ENCODE assay signal across 19 cellular contexts in the genomic region with DNA sequence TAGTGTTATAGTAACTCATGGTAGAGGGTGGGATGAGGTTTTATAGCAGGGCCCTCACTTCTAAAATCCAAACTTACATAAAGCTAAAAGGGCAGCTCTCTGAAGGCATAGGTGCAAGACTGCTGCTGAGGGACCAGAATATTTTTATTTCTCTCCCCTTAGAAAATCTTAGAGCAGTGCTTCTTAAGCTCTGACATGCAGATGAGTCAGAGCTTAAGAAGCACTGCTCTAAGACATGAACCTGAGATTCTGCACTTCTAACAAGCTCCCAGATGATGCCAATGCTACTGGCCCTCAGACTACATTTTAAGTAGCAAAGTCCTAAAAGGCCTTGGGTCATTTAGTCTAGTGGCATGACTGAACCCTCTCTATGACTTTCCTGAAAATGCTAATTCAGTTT.
DNase-seq lines count a peak whose midpoint lies in the region; FAIRE-seq and TF ChIP-seq lines count a peak whose summit lies in the region.
"Had no signal": no experiment of that assay in that cellular context is flagged by ENCODE, and none has a peak within 500 bp of the region (broad histone marks: within the 10 kb centered on the region; RNA-seq: fewer than 3 reads in every experiment).

No MANE protein-coding gene starts in this region.

- no peak overlapping the region for H3K4me3 Mint-ChIP-seq in astrocyte (ENCODE audit: unreplicated experiment)
- no peak overlapping the region for H3K4me3 Mint-ChIP-seq in activated CD4-positive, alpha-beta T cell treated with anti-CD3 and anti-CD28 coated beads, Interleukin-2, amount 10 ng/mL, durations not matched to agents 24 days and 14 days
- H3K4me3 Mint-ChIP-seq: dendritic cell treated with granulocyte-macrophage colony-stimulating factor and Interleukin-4, amounts not matched to agents 40 ng/mL and 50 ng/mL, for 4 days had no signal

- FAIRE-seq in astrocyte (lab: Jason Lieb, UNC): peak; percentile 49
- FAIRE-seq: GM18507, pancreas, small intestine had no signal

- H3K36me3 Mint-ChIP-seq in astrocyte (ENCODE audit: low read depth, unreplicated experiment): no peaks in the 10 kb centered on the region
- no peaks in the 10 kb centered on the region for H3K36me3 Mint-ChIP-seq in activated CD4-positive, alpha-beta T cell treated with anti-CD3 and anti-CD28 coated beads, Interleukin-2, amount 10 ng/mL, durations not matched to agents 24 days and 14 days (ENCODE audit: low read depth)

- H3K4me2 ChIP-seq in astrocyte (ENCODE audit: low read length): no peak overlapping the region

- no peak overlapping the region for H2AFZ ChIP-seq in astrocyte (ENCODE audit: low read depth, low read length)

- H3K27ac Mint-ChIP-seq in astrocyte (ENCODE audit: unreplicated experiment): no peak overlapping the region
- no peak overlapping the region for H3K27ac Mint-ChIP-seq in activated CD4-positive, alpha-beta T cell treated with anti-CD3 and anti-CD28 coated beads, Interleukin-2, amount 10 ng/mL, durations not matched to agents 24 days and 14 days
- H3K27ac Mint-ChIP-seq: activated T-helper 1 cell treated with anti-CD3 and anti-CD28 coated beads, Interleukin-12 subunit alpha, Interleukin-12 subunit beta, Interleukin-2, Interleukin-4 antibody, amounts not matched to agents 30 ng/mL and 10 ng/mL and 1 ng/mL, durations not matched to agents 14 hours and 24 hours and 36 hours; dendritic cell treated with granulocyte-macrophage colony-stimulating factor and Interleukin-4, amounts not matched to agents 40 ng/mL and 50 ng/mL, for 4 days had no signal

- H3K4me1 ChIP-seq in astrocyte (ENCODE audit: insufficient read depth, low read length) (peaks cover 27% of the 10 kb centered on the region), sigmoid colon (no peaks in the 10 kb centered on the region)
- H3K4me1 ChIP-seq: pancreas had no signal

- H3K4me3 ChIP-seq in astrocyte (ENCODE audit: insufficient read depth, low read depth, low read length) (no peak overlapping the region), foreskin fibroblast (ENCODE audit: low read depth in 1 of 2, low read length in 2 of 2) (no peak overlapping the region), sigmoid colon (no peak overlapping the region)
- H3K4me3 ChIP-seq: adrenal gland, pancreas, upper lobe of left lung had no signal

- no peak for TF ChIP-seq POLR2A in sigmoid colon (IDR thresholded peaks at IDR 0.05)

- H3K79me2 ChIP-seq in astrocyte (ENCODE audit: insufficient read depth, low read length): no peaks in the 10 kb centered on the region

- H4K20me1 ChIP-seq in astrocyte (ENCODE audit: insufficient read depth, low read length): no peaks in the 10 kb centered on the region

- H3K36me3 ChIP-seq in astrocyte (ENCODE audit: insufficient read depth, low read length) (no peaks in the 10 kb centered on the region), sigmoid colon (no peaks in the 10 kb centered on the region)
- H3K36me3 ChIP-seq: adrenal gland, pancreas, upper lobe of left lung had no signal

- H3K9ac ChIP-seq in astrocyte (ENCODE audit: low read length): no peak overlapping the region

- no peak for TF ChIP-seq CTCF in astrocyte (IDR thresholded peaks at IDR 0.05; ENCODE audit: insufficient read depth, low read depth, low read length)
- no peak for TF ChIP-seq CTCF in foreskin fibroblast (IDR thresholded peaks at IDR 0.05; ENCODE audit: low read depth, low read length)
- no peak for TF ChIP-seq CTCF in sigmoid colon (IDR thresholded peaks at IDR 0.05)

- no peaks in the 10 kb centered on the region for H3K27me3 ChIP-seq in astrocyte (ENCODE audit: insufficient read depth, low read length)
- H3K27me3 ChIP-seq in sigmoid colon: no peaks in the 10 kb centered on the region
- H3K27me3 ChIP-seq: adrenal gland, pancreas, upper lobe of left lung had no signal

- peak; percentile 53 for DNase-seq in AG08395 (ENCODE audit: low spot score)
- peak; percentile 26 for DNase-seq in HS-5 (ENCODE audit: low read depth)
- DNase-seq in astrocyte (ENCODE audit: low read depth): peak; percentile 67
- DNase-seq in foreskin fibroblast: peak; percentile 72 to 81
- DNase-seq in activated CD4-positive, alpha-beta T cell treated with anti-CD3 and anti-CD28 coated beads, Interleukin-2, amount 10 ng/mL, durations not matched to agents 24 days and 14 days: no peak
- DNase-seq in T-helper 9 cell: no peak
- no peak for DNase-seq in NCI-H1417 (lab: John Stamatoyannopoulos, UW)
- DNase-seq in sigmoid colon: no peak
- DNase-seq: activated CD4-positive, alpha-beta T cell treated with anti-CD3 and anti-CD28 coated beads, Interleukin-2, amount 50 U/mL, for 4 hours; AML-193; NCI-H1436; NCI-H446; pancreas; small intestine; upper lobe of left lung had no signal

- H3K9me3 ChIP-seq in astrocyte (ENCODE audit: insufficient read depth, low read depth, low read length) (no peaks in the 10 kb centered on the region), sigmoid colon (no peaks in the 10 kb centered on the region)
- H3K9me3 ChIP-seq: adrenal gland, pancreas, upper lobe of left lung had no signal

- H3K27ac ChIP-seq in astrocyte (ENCODE audit: low read depth, low read length): no peak overlapping the region
- no peak overlapping the region for H3K27ac ChIP-seq in sigmoid colon
- H3K27ac ChIP-seq: adrenal gland, pancreas, upper lobe of left lung had no signal

- H3K9me3 Mint-ChIP-seq in astrocyte (ENCODE audit: unreplicated experiment): no peaks in the 10 kb centered on the region
- no peaks in the 10 kb centered on the region for H3K9me3 Mint-ChIP-seq in activated CD4-positive, alpha-beta T cell treated with anti-CD3 and anti-CD28 coated beads, Interleukin-2, amount 10 ng/mL, durations not matched to agents 24 days and 14 days
- H3K9me3 Mint-ChIP-seq: dendritic cell treated with granulocyte-macrophage colony-stimulating factor and Interleukin-4, amounts not matched to agents 40 ng/mL and 50 ng/mL, for 4 days had no signal

- peaks cover 17% of the 10 kb centered on the region for H3K4me1 Mint-ChIP-seq in astrocyte (ENCODE audit: low read depth, unreplicated experiment)
- peaks cover 40% of the 10 kb centered on the region for H3K4me1 Mint-ChIP-seq in activated CD4-positive, alpha-beta T cell treated with anti-CD3 and anti-CD28 coated beads, Interleukin-2, amount 10 ng/mL, durations not matched to agents 24 days and 14 days

- no peak for TF ChIP-seq EP300 in sigmoid colon (IDR thresholded peaks at IDR 0.05)

- H3K27me3 Mint-ChIP-seq in astrocyte (ENCODE audit: low read depth, unreplicated experiment): no peaks in the 10 kb centered on the region
- peaks cover 3% of the 10 kb centered on the region for H3K27me3 Mint-ChIP-seq in activated CD4-positive, alpha-beta T cell treated with anti-CD3 and anti-CD28 coated beads, Interleukin-2, amount 10 ng/mL, durations not matched to agents 24 days and 14 days

- intact Hi-C loops in activated CD4-positive, alpha-beta T cell treated with anti-CD3 and anti-CD28 coated beads, Interleukin-2, amount 10 ng/mL, durations not matched to agents 24 days and 14 days (cut with micrococcal nuclease): no loop called here
- intact Hi-C loops in sigmoid colon (cut with DNase I): no loop called here

Comparison
In these comparisons a context has a peak if more than half of its experiments do, and no peak if none do; other contexts are left out.
1. DNase-seq: peak in AG08395 (single experiment), HS-5 (single experiment), astrocyte (single experiment) and foreskin fibroblast (2 of 2); none in activated CD4-positive, alpha-beta T cell treated with anti-CD3 and anti-CD28 coated beads, Interleukin-2, amount 10 ng/mL, durations not matched to agents 24 days and 14 days (single experiment), T-helper 9 cell (single experiment), NCI-H1417 (0 of 3) and sigmoid colon (single experiment).